30 cellular contexts compared by ENCODE assay signal in genomic region chr11:15910761-15911160, GRCh38.
"Had no signal": no experiment of that assay in that cellular context is flagged by ENCODE, and none has a peak within 500 bp of the region (broad histone marks: within the 10 kb centered on the region; RNA-seq: fewer than 3 reads in every experiment).

No MANE protein-coding gene starts in this region.

- H3K36me3 Mint-ChIP-seq: activated CD4-positive, alpha-beta memory T cell treated with anti-CD3 and anti-CD28 coated beads for 36 hours; activated naive CD4-positive, alpha-beta T cell treated with anti-CD3 and anti-CD28 coated beads, Interleukin-2, amount 50 U/mL, for 24 hours; naive thymus-derived CD4-positive, alpha-beta T cell had no signal

- H3K9me3 Mint-ChIP-seq: activated CD4-positive, alpha-beta memory T cell treated with anti-CD3 and anti-CD28 coated beads for 36 hours; activated CD4-positive, alpha-beta T cell treated with anti-CD3 and anti-CD28 coated beads, Interleukin-2, amount 10 ng/mL, durations not matched to agents 24 days and 14 days; activated naive CD4-positive, alpha-beta T cell treated with anti-CD3 and anti-CD28 coated beads, Interleukin-2, amount 50 U/mL, for 24 hours; activated naive CD8-positive, alpha-beta T cell treated with anti-CD3 and anti-CD28 coated beads, Interleukin-2, amount 50 U/mL, for 24 hours; naive thymus-derived CD4-positive, alpha-beta T cell had no signal

- H3K36me3 ChIP-seq: colonic mucosa, gastrocnemius medialis, left lung, pancreas, right atrium auricular region, transverse colon, uterus had no signal

- H3K27ac ChIP-seq: colonic mucosa, dorsolateral prefrontal cortex, gastrocnemius medialis, left lung, pancreas, transverse colon, uterus had no signal

- ATAC-seq: activated naive CD8-positive, alpha-beta T cell treated with anti-CD3 and anti-CD28 coated beads, Interleukin-2, amount 50 U/mL, for 24 hours; left lung; naive thymus-derived CD4-positive, alpha-beta T cell; pancreas; T-helper 17 cell had no signal

- DNase-seq: activated CD4-positive, alpha-beta memory T cell treated with anti-CD3 and anti-CD28 coated beads for 36 hours; activated CD4-positive, alpha-beta T cell treated with anti-CD3 and anti-CD28 coated beads, Interleukin-2, amount 10 ng/mL, durations not matched to agents 24 days and 14 days; activated CD4-positive, CD25-positive, alpha-beta regulatory T cell treated with anti-CD3 and anti-CD28 coated beads, Interleukin-2, amount 50 U/mL, for 72 hours; activated CD8-positive, alpha-beta memory T cell treated with anti-CD3 and anti-CD28 coated beads, Interleukin-2, amount 50 U/mL, for 4 hours; activated naive CD8-positive, alpha-beta T cell treated with anti-CD3 and anti-CD28 coated beads, Interleukin-2, amount 50 U/mL, for 24 hours; activated T-cell treated with anti-CD3 and anti-CD28 coated beads, Interleukin-2, amount 50 U/mL, for 1 hour; amygdala; cerebellar nuclear complex; colonic mucosa; dorsolateral prefrontal cortex; effector memory CD4-positive, alpha-beta T cell; erythroblast; gastrocnemius medialis; glutamatergic neuron; kidney; left lung; midbrain; naive thymus-derived CD4-positive, alpha-beta T cell; nucleus accumbens; pancreas; stimulated activated CD4-positive, alpha-beta T cell treated with anti-CD3 and anti-CD28 coated beads, Interleukin-15, amount 100 ng/mL, for 24 hours; stimulated activated CD4-positive, alpha-beta T cell treated with anti-CD3 and anti-CD28 coated beads, Interleukin-2, amount 100 ng/mL, for 24 hours; stimulated activated naive CD4-positive, alpha-beta T cell; T-helper 17 cell; T1000; transverse colon; uterus had no signal

- H3K4me3 Mint-ChIP-seq: activated CD4-positive, alpha-beta memory T cell treated with anti-CD3 and anti-CD28 coated beads for 36 hours; activated CD4-positive, alpha-beta T cell treated with anti-CD3 and anti-CD28 coated beads, Interleukin-2, amount 10 ng/mL, durations not matched to agents 24 days and 14 days; activated naive CD4-positive, alpha-beta T cell treated with anti-CD3 and anti-CD28 coated beads, Interleukin-2, amount 50 U/mL, for 24 hours; activated naive CD8-positive, alpha-beta T cell treated with anti-CD3 and anti-CD28 coated beads, Interleukin-2, amount 50 U/mL, for 24 hours; naive thymus-derived CD4-positive, alpha-beta T cell; T-helper 17 cell had no signal

- H3K27me3 ChIP-seq: colonic mucosa, gastrocnemius medialis, left lung, pancreas, right atrium auricular region, transverse colon, uterus had no signal

- H3K4me3 ChIP-seq: colonic mucosa, dorsolateral prefrontal cortex, gastrocnemius medialis, left lung, lung, pancreas, right atrium auricular region, transverse colon, uterus had no signal

- H3K27me3 Mint-ChIP-seq: activated CD4-positive, alpha-beta memory T cell treated with anti-CD3 and anti-CD28 coated beads for 36 hours; activated CD4-positive, alpha-beta T cell treated with anti-CD3 and anti-CD28 coated beads, Interleukin-2, amount 10 ng/mL, durations not matched to agents 24 days and 14 days; activated naive CD4-positive, alpha-beta T cell treated with anti-CD3 and anti-CD28 coated beads, Interleukin-2, amount 50 U/mL, for 24 hours; activated naive CD8-positive, alpha-beta T cell treated with anti-CD3 and anti-CD28 coated beads, Interleukin-2, amount 50 U/mL, for 24 hours; naive thymus-derived CD4-positive, alpha-beta T cell; T-helper 17 cell had no signal

- H3K9me3 ChIP-seq: colonic mucosa, gastrocnemius medialis, left lung, pancreas, right atrium auricular region, transverse colon, uterus had no signal

- H3K4me1 ChIP-seq: colonic mucosa, gastrocnemius medialis, left lung, pancreas, transverse colon, uterus had no signal

- H3K4me1 Mint-ChIP-seq: activated CD4-positive, alpha-beta T cell treated with anti-CD3 and anti-CD28 coated beads, Interleukin-2, amount 10 ng/mL, durations not matched to agents 24 days and 14 days; activated naive CD4-positive, alpha-beta T cell treated with anti-CD3 and anti-CD28 coated beads, Interleukin-2, amount 50 U/mL, for 24 hours; activated naive CD8-positive, alpha-beta T cell treated with anti-CD3 and anti-CD28 coated beads, Interleukin-2, amount 50 U/mL, for 24 hours; naive thymus-derived CD4-positive, alpha-beta T cell; T-helper 17 cell had no signal

- H3K27ac Mint-ChIP-seq: activated CD4-positive, alpha-beta memory T cell treated with anti-CD3 and anti-CD28 coated beads for 36 hours; activated CD4-positive, alpha-beta T cell treated with anti-CD3 and anti-CD28 coated beads, Interleukin-2, amount 10 ng/mL, durations not matched to agents 24 days and 14 days; activated naive CD4-positive, alpha-beta T cell treated with anti-CD3 and anti-CD28 coated beads, Interleukin-2, amount 50 U/mL, for 24 hours; activated naive CD8-positive, alpha-beta T cell treated with anti-CD3 and anti-CD28 coated beads, Interleukin-2, amount 50 U/mL, for 24 hours; naive thymus-derived CD4-positive, alpha-beta T cell; T-helper 17 cell had no signal
